10 cellular contexts compared by ENCODE assay signal in genomic region chr12:117105902-117106301, GRCh38. TPM values are rescaled to one million over a fixed set of nuclear protein-coding genes. Genes with fewer than 3 reads are reported as not detected.
DNase-seq lines count a peak whose midpoint lies in the region; ATAC-seq and TF ChIP-seq lines count a peak whose summit lies in the region.
"Had no signal": no experiment of that assay in that cellular context is flagged by ENCODE, and none has a peak within 500 bp of the region (broad histone marks: within the 10 kb centered on the region; RNA-seq: fewer than 3 reads in every experiment).

No MANE protein-coding gene starts in this region.

- no peak overlapping the region for H3K4me3 Mint-ChIP-seq in activated T-cell treated with anti-CD3 and anti-CD28 coated beads, Interleukin-2, amount 50 U/mL, for 24 hours

- peak overlapping the region; percentile 70 for H3K27ac Mint-ChIP-seq in activated T-cell treated with anti-CD3 and anti-CD28 coated beads, Interleukin-2, amount 50 U/mL, for 24 hours

- peak; percentile 90 for DNase-seq in NCI-H2107 treated with DMSO at 0.1 percent for 48 hours (lab: John Stamatoyannopoulos, UW; ENCODE audit: unreplicated experiment)
- no peak for DNase-seq in activated T-cell treated with anti-CD3 and anti-CD28 coated beads, Interleukin-2, amount 50 U/mL, for 24 hours
- peak in 1 of 3 donors; percentile 38 for DNase-seq in mucosa of descending colon
- no peak for DNase-seq in amygdala (lab: John Stamatoyannopoulos, UW)
- no peak for DNase-seq in adrenal gland
- DNase-seq: NCI-H1694 treated with DMSO at 0.1 percent for 48 hours had no signal

- no peak overlapping the region for H3K27ac ChIP-seq in adrenal gland
- H3K27ac ChIP-seq: HL-60, SK-N-MC had no signal

- intact Hi-C loops in mucosa of descending colon (cut with DNase I, micrococcal nuclease), result no loop called here
- intact Hi-C loops in adrenal gland (cut with DNase I), result no loop called here

- no peak for TF ChIP-seq CTCF in mucosa of descending colon (IDR thresholded peaks at IDR 0.05)
- TF ChIP-seq CTCF in adrenal gland (IDR thresholded peaks at IDR 0.05), result no peak

- H3K27me3 ChIP-seq in adrenal gland, result no peaks in the 10 kb centered on the region

- H3K4me3 ChIP-seq in mucosa of descending colon (no peak overlapping the region), adrenal gland (no peak overlapping the region)
- H3K4me3 ChIP-seq: SK-N-MC had no signal

- H3K36me3 Mint-ChIP-seq in activated T-cell treated with anti-CD3 and anti-CD28 coated beads, Interleukin-2, amount 50 U/mL, for 24 hours (ENCODE audit: low read depth), result no peaks in the 10 kb centered on the region

- H3K4me1 Mint-ChIP-seq in activated T-cell treated with anti-CD3 and anti-CD28 coated beads, Interleukin-2, amount 50 U/mL, for 24 hours (ENCODE audit: low read depth), result peaks cover 13% of the 10 kb centered on the region

- WGBS in adrenal gland, 4 donors, result 83 to 94% (median 90%) methylated on average over 12 of the region's 12 CpGs

- ATAC-seq in GM21529 (IDR thresholded peaks at IDR 0.05; ENCODE audit: unreplicated experiment) (peak; percentile 62), mucosa of descending colon (peak; percentile 97), GM21526 (IDR thresholded peaks at IDR 0.05; ENCODE audit: low FRiP score, unreplicated experiment) (no peak)

- H3K9me3 ChIP-seq in mucosa of descending colon (no peaks in the 10 kb centered on the region), adrenal gland (replicated peaks in 1 of 3) (no peaks in the 10 kb centered on the region)

- peaks cover under 1% of the 10 kb centered on the region for H3K27me3 Mint-ChIP-seq in activated T-cell treated with anti-CD3 and anti-CD28 coated beads, Interleukin-2, amount 50 U/mL, for 24 hours

- TF ChIP-seq POLR2A in adrenal gland (IDR thresholded peaks at IDR 0.05), result no peak

- no peaks in the 10 kb centered on the region for H3K4me1 ChIP-seq in mucosa of descending colon (ENCODE audit: low read depth)
- no peaks in the 10 kb centered on the region for H3K4me1 ChIP-seq in adrenal gland (replicated peaks in 1 of 2)

- no peaks in the 10 kb centered on the region for H3K36me3 ChIP-seq in mucosa of descending colon (ENCODE audit: low read depth)
- no peaks in the 10 kb centered on the region for H3K36me3 ChIP-seq in adrenal gland (replicated peaks in 1 of 2)

- no peaks in the 10 kb centered on the region for H3K9me3 Mint-ChIP-seq in activated T-cell treated with anti-CD3 and anti-CD28 coated beads, Interleukin-2, amount 50 U/mL, for 24 hours

RNA-seq across cellular contexts. Expression of gene TESC, which starts 6.7 kb away (rescaled TPM):
- 1 to 10 TPM in 2 of 3 donors, under 1 TPM in 1; 0.78 to 2.2 (median 2.0) TPM for total RNA-seq in mucosa of descending colon
- total RNA-seq in adrenal gland, result 100 to 1,000 TPM in 2 of 8 donors, 10 to 100 TPM in 6; 47.8 to 144 (median 82.9) TPM
- 10 to 100 TPM; 34.3 to 73.2 (median 45.4) TPM for polyA plus RNA-seq in adrenal gland

Comparison
In these comparisons a context has a peak if more than half of its experiments do, and no peak if none do; other contexts are left out.
1. RNA of gene TESC, which starts 6.7 kb away (total RNA-seq): 47.8 to 144 TPM in adrenal gland; 0.78 to 2.2 TPM in mucosa of descending colon; every median in the first group is over 10 times any median in the second.